In the genomic region with DNA sequence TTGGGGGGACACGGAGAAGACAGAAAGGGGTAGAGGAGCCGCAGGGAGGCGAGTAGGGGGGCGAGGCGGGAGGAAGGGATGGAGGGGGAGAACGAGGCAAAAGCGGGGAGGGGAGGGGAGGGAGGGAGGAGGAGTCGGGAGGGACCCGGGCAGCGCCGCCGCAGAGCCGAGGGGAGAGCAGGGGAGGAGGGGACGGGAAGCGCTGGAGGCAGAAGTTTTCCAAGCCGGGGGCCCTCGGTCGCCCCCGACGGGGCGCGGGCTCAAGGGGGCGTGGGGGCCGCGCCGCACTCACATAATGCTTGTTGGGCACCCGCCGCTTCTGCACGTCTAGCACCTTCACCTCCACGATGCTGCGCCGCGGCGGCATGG, we compare ENCODE assay signal across 8 cellular contexts. TPM values are rescaled to one million over a fixed set of nuclear protein-coding genes. Genes with fewer than 3 reads are reported as not detected.
DNase-seq lines count a peak whose midpoint lies in the region; ATAC-seq and TF ChIP-seq lines count a peak whose summit lies in the region.

No MANE protein-coding gene starts in this region.

- POLR2A ChIA-PET in activated CD4-positive, alpha-beta T cell treated with anti-CD3 and anti-CD28 coated beads for 36 hours (lab: Charles Lee): no interaction called here

- peak overlapping the region; percentile 91 for H3K4me3 ChIP-seq in SJCRH30
- H3K4me3 ChIP-seq in epithelial cell of proximal tubule (ENCODE audit: low read depth, low read length): peak overlapping the region; percentile 84
- peak overlapping the region; percentile 80 for H3K4me3 ChIP-seq in muscle layer of duodenum (ENCODE audit: low read depth in 1 of 2, low read length in 2 of 2)

- H3K9me3 Mint-ChIP-seq in activated CD4-positive, alpha-beta T cell treated with anti-CD3 and anti-CD28 coated beads for 36 hours (ENCODE audit: low read depth): no peaks in the 10 kb centered on the region

- H3K27ac Mint-ChIP-seq in activated CD4-positive, alpha-beta T cell treated with anti-CD3 and anti-CD28 coated beads for 36 hours: no peak overlapping the region

- H3K27me3 ChIP-seq in SJCRH30: no peaks in the 10 kb centered on the region
- no peaks in the 10 kb centered on the region for H3K27me3 ChIP-seq in muscle layer of duodenum (ENCODE audit: low read depth, low read length)

- H3K36me3 Mint-ChIP-seq in activated CD4-positive, alpha-beta T cell treated with anti-CD3 and anti-CD28 coated beads for 36 hours (ENCODE audit: low read depth): no peaks in the 10 kb centered on the region

- in situ Hi-C loops in KBM-7 (cut with MboI; ENCODE audit: low pct_unique_long_range_greater_than_20kb, low sequenced_read_pairs): no loop called here

- peaks cover 14% of the 10 kb centered on the region for H3K4me1 ChIP-seq in SJCRH30
- H3K4me1 ChIP-seq in muscle layer of duodenum (ENCODE audit: control insufficient read depth in 1 of 2, insufficient read depth in 2 of 2, low read length in 2 of 2): peaks cover 9 to 34% of the 10 kb centered on the region in 2 donors

- no peak for DNase-seq in activated CD4-positive, alpha-beta T cell treated with anti-CD3 and anti-CD28 coated beads for 36 hours
- DNase-seq in activated CD4-positive, alpha-beta T cell treated with anti-CD3 and anti-CD28 coated beads for 48 hours: no peak
- DNase-seq in SJCRH30 (peak; percentile 62 to 65), epithelial cell of proximal tubule (ENCODE audit: low read depth) (no peak), cerebellar nuclear complex (lab: John Stamatoyannopoulos, UW) (no peak), inferior parietal cortex (ENCODE audit: extremely low spot score) (no peak), KBM-7 (no peak)

- H3K27me3 Mint-ChIP-seq in activated CD4-positive, alpha-beta T cell treated with anti-CD3 and anti-CD28 coated beads for 36 hours: peaks cover 23% of the 10 kb centered on the region

- peak overlapping the region; percentile 56 for H3K4me3 Mint-ChIP-seq in activated CD4-positive, alpha-beta T cell treated with anti-CD3 and anti-CD28 coated beads for 36 hours

- H3K9me3 ChIP-seq in SJCRH30 (replicated peaks) (no peaks in the 10 kb centered on the region), muscle layer of duodenum (ENCODE audit: control insufficient read depth in 1 of 2, low read length in 2 of 2) (no peaks in the 10 kb centered on the region)

- H3K4me1 Mint-ChIP-seq in activated CD4-positive, alpha-beta T cell treated with anti-CD3 and anti-CD28 coated beads for 36 hours: peaks cover 17% of the 10 kb centered on the region

- intact Hi-C loops in activated CD4-positive, alpha-beta T cell treated with anti-CD3 and anti-CD28 coated beads for 36 hours (cut with DNase I, micrococcal nuclease): loop anchor here in 1 of 2 experiments (5.0 kb wide), 1 partner anchor 92 kb away; no protein-coding TSS in a partner anchor

- no peak for TF ChIP-seq CTCF in epithelial cell of proximal tubule (conservative IDR thresholded peaks at IDR 0.05; ENCODE audit: low read depth, low read length)

- peak; percentile 8 for ATAC-seq in activated CD4-positive, alpha-beta T cell treated with anti-CD3 and anti-CD28 coated beads for 36 hours

- no peaks in the 10 kb centered on the region for H3K36me3 ChIP-seq in SJCRH30
- no peaks in the 10 kb centered on the region for H3K36me3 ChIP-seq in muscle layer of duodenum (ENCODE audit: control insufficient read depth in 1 of 2, insufficient read depth in 2 of 2, low read length in 2 of 2)

- H3K27ac ChIP-seq in SJCRH30 (peak overlapping the region; percentile 13; the same call in 1 of the 2 replicates), muscle layer of duodenum (ENCODE audit: low read length) (peak overlapping the region; percentile 73)

- CTCF ChIA-PET in activated CD4-positive, alpha-beta T cell treated with anti-CD3 and anti-CD28 coated beads for 36 hours (lab: Charles Lee): interaction anchor here (3.9 kb wide), 1 partner anchor 14 kb away, joined by 23 read pairs; no protein-coding TSS in a partner anchor

RNA-seq across cellular contexts. Expression of gene SH3PXD2B, which starts 0.4 kb away (rescaled TPM):
- total RNA-seq in activated CD4-positive, alpha-beta T cell treated with anti-CD3 and anti-CD28 coated beads for 36 hours: 1 to 10 TPM; 1.3 to 1.8 TPM
- 16.4 and 16.9 TPM in 2 replicates for total RNA-seq in SJCRH30 (2014; rRNA removed; shearing (Covaris generic))
- 23.7 and 25.6 TPM in 2 replicates for total RNA-seq in epithelial cell of proximal tubule

Comparison
In these comparisons a context has a peak if more than half of its experiments do, and no peak if none do; other contexts are left out.
1. DNase-seq: peak in SJCRH30 (2 of 2); none in activated CD4-positive, alpha-beta T cell treated with anti-CD3 and anti-CD28 coated beads for 36 hours (single experiment), activated CD4-positive, alpha-beta T cell treated with anti-CD3 and anti-CD28 coated beads for 48 hours (single experiment), epithelial cell of proximal tubule (single experiment), cerebellar nuclear complex (0 of 2), inferior parietal cortex (single experiment) and KBM-7 (single experiment).
2. Peak in every context shown above with its lines, with median percentiles within 50 percentile points of each other: H3K4me3 ChIP-seq.